Comparison of ENCODE assay signal across 17 cellular contexts in genomic region chr3:99885085-99885484, GRCh38.
"Had no signal": no experiment of that assay in that cellular context is flagged by ENCODE, and none has a peak within 500 bp of the region (broad histone marks: within the 10 kb centered on the region; RNA-seq: fewer than 3 reads in every experiment).

No MANE protein-coding gene starts in this region.

- H3K27me3 ChIP-seq: heart left ventricle, left lung, sigmoid colon, stomach had no signal

- H3K9me3 ChIP-seq: left lung, lower lobe of right lung, sigmoid colon, stomach, thoracic aorta had no signal

- H3K27ac ChIP-seq: left lung, lower lobe of right lung, sigmoid colon had no signal

- H3K36me3 ChIP-seq: heart left ventricle, left lung, lower lobe of right lung, sigmoid colon, stomach, thoracic aorta had no signal

- DNase-seq: effector memory CD8-positive, alpha-beta T cell; foreskin melanocyte; heart left ventricle; hypothalamus; islet precursor cell; left lung; lower lobe of right lung; naive thymus-derived CD4-positive, alpha-beta T cell; nephron progenitor cell; sigmoid colon; stimulated activated CD4-positive, alpha-beta T cell treated with anti-CD3 and anti-CD28 coated beads, Interleukin-2, amount 100 ng/mL, for 24 hours; stomach; substantia nigra had no signal

- H3K27ac Mint-ChIP-seq: dendritic cell treated with granulocyte-macrophage colony-stimulating factor and Interleukin-4, amounts not matched to agents 40 ng/mL and 50 ng/mL, for 4 days; memory B cell had no signal

- H3K9me3 Mint-ChIP-seq: dendritic cell treated with granulocyte-macrophage colony-stimulating factor and Interleukin-4, amounts not matched to agents 40 ng/mL and 50 ng/mL, for 4 days; effector memory CD8-positive, alpha-beta T cell had no signal

- H3K4me3 ChIP-seq: heart left ventricle, left lung, lower lobe of right lung, sigmoid colon, skin epidermis, stomach, thoracic aorta had no signal

- H3K27me3 Mint-ChIP-seq: dendritic cell treated with granulocyte-macrophage colony-stimulating factor and Interleukin-4, amounts not matched to agents 40 ng/mL and 50 ng/mL, for 4 days; effector memory CD8-positive, alpha-beta T cell; memory B cell; naive thymus-derived CD4-positive, alpha-beta T cell had no signal

- ATAC-seq: heart left ventricle, left lung, lower lobe of right lung had no signal

- H3K4me3 Mint-ChIP-seq: dendritic cell treated with granulocyte-macrophage colony-stimulating factor and Interleukin-4, amounts not matched to agents 40 ng/mL and 50 ng/mL, for 4 days; effector memory CD8-positive, alpha-beta T cell; memory B cell; nephron progenitor cell had no signal
